In genomic region chr3:196317399-196317701, GRCh38 we compare ENCODE assay signal across 8 cellular contexts. TPM values are rescaled to one million over a fixed set of nuclear protein-coding genes. Genes with fewer than 3 reads are reported as not detected.
DNase-seq lines count a peak whose midpoint lies in the region; ATAC-seq and TF ChIP-seq lines count a peak whose summit lies in the region.
"Not testable (repeated sequence)": the region's sequence is repeated elsewhere in the genome, so short reads cannot be mapped to it uniquely, and the experiment has no call there.

No MANE protein-coding gene starts in this region.

- peak overlapping the region; percentile 83 for H3K4me3 ChIP-seq in CD8-positive, alpha-beta memory T cell (ENCODE audit: low read length)
- H3K4me3 ChIP-seq in parathyroid adenoma (ENCODE audit: low read depth, low read length) (peak overlapping the region; percentile 92), thymus (ENCODE audit: low read length) (peak overlapping the region; percentile 71)

- H3K4me1 ChIP-seq in CD8-positive, alpha-beta memory T cell (ENCODE audit: insufficient read depth, low read length); parathyroid adenoma; thymus (ENCODE audit: control insufficient read depth, insufficient read depth, low read length): not testable (repeated sequence)

- not testable (repeated sequence) for H3K27me3 Mint-ChIP-seq in CD8-positive, alpha-beta memory T cell; activated naive CD8-positive, alpha-beta T cell treated with anti-CD3 and anti-CD28 coated beads, Interleukin-2, amount 50 U/mL, for 24 hours

- CTCF ChIA-PET in CD8-positive, alpha-beta memory T cell (lab: Charles Lee) = interaction anchor here (0.7 to 1.5 kb wide), 2 partner anchors 41 to 44 kb away, joined by 3 read pairs; no protein-coding TSS in a partner anchor

- H3K4me1 Mint-ChIP-seq in CD8-positive, alpha-beta memory T cell = peaks cover 1 to 16% (median 12%) of the 10 kb centered on the region in 3 donors
- H3K4me1 Mint-ChIP-seq in activated naive CD8-positive, alpha-beta T cell treated with anti-CD3 and anti-CD28 coated beads, Interleukin-2, amount 50 U/mL, for 24 hours = peaks cover 13% of the 10 kb centered on the region

- H3K36me3 Mint-ChIP-seq in CD8-positive, alpha-beta memory T cell; activated naive CD8-positive, alpha-beta T cell treated with anti-CD3 and anti-CD28 coated beads, Interleukin-2, amount 50 U/mL, for 24 hours (ENCODE audit: low read depth): not testable (repeated sequence)

- not testable (repeated sequence) for H3K27me3 ChIP-seq in CD8-positive, alpha-beta memory T cell (ENCODE audit: insufficient read depth, low read length, poor library complexity, severe bottlenecking); layer of hippocampus (ENCODE audit: control insufficient read depth, insufficient read depth, low read length); parathyroid adenoma (ENCODE audit: control insufficient read depth, insufficient read depth, low read length); thymus (ENCODE audit: control insufficient read depth, insufficient read depth)

- peak overlapping the region; percentile 88 to 98 (median 95) for H3K27ac Mint-ChIP-seq in CD8-positive, alpha-beta memory T cell
- peak overlapping the region; percentile 92 for H3K27ac Mint-ChIP-seq in activated naive CD8-positive, alpha-beta T cell treated with anti-CD3 and anti-CD28 coated beads, Interleukin-2, amount 50 U/mL, for 24 hours

- H3K27ac ChIP-seq in CD8-positive, alpha-beta memory T cell (ENCODE audit: low read depth, low read length) = peak overlapping the region; percentile 88
- H3K27ac ChIP-seq in epithelial cell of prostate = peak overlapping the region; percentile 83
- H3K27ac ChIP-seq in layer of hippocampus (ENCODE audit: low read depth, low read length) = peak overlapping the region; percentile 91
- peak overlapping the region; percentile 93 for H3K27ac ChIP-seq in parathyroid adenoma
- H3K27ac ChIP-seq in thymus (ENCODE audit: low read depth) = peak overlapping the region; percentile 90

- H3K4me2 ChIP-seq in parathyroid adenoma (ENCODE audit: low read length) = peak overlapping the region; percentile 74

- ATAC-seq in HG03159 (IDR thresholded peaks at IDR 0.05; ENCODE audit: unreplicated experiment) = peak; percentile 46
- ATAC-seq in activated naive CD8-positive, alpha-beta T cell treated with anti-CD3 and anti-CD28 coated beads, Interleukin-2, amount 50 U/mL, for 24 hours = not testable (repeated sequence)

- peak overlapping the region; percentile 100 for H2AFZ ChIP-seq in parathyroid adenoma

- peak overlapping the region; percentile 90 to 97 (median 95) for H3K4me3 Mint-ChIP-seq in CD8-positive, alpha-beta memory T cell
- peak overlapping the region; percentile 89 for H3K4me3 Mint-ChIP-seq in activated naive CD8-positive, alpha-beta T cell treated with anti-CD3 and anti-CD28 coated beads, Interleukin-2, amount 50 U/mL, for 24 hours

- H3K9ac ChIP-seq in parathyroid adenoma = peak overlapping the region; percentile 80

- DNase-seq in CD8-positive, alpha-beta memory T cell; activated naive CD8-positive, alpha-beta T cell treated with anti-CD3 and anti-CD28 coated beads, Interleukin-2, amount 50 U/mL, for 24 hours; epithelial cell of prostate (ENCODE audit: low read depth, low spot score): not testable (repeated sequence)
- peak; percentile 74 for DNase-seq in SK-N-DZ (ENCODE audit: low spot score)

- H3K79me2 ChIP-seq in parathyroid adenoma = not testable (repeated sequence)

- WGBS in thymus = under 1% methylated on average over 14 of the region's 14 CpGs

- TF ChIP-seq CTCF in parathyroid adenoma (IDR thresholded peaks at IDR 0.05) = not testable (repeated sequence)

- not testable (repeated sequence) for H3K36me3 ChIP-seq in CD8-positive, alpha-beta memory T cell (ENCODE audit: insufficient read depth, low read length); parathyroid adenoma (ENCODE audit: control insufficient read depth, insufficient read depth, low read length); thymus (ENCODE audit: control insufficient read depth, insufficient read depth)

- H3K9me3 Mint-ChIP-seq in CD8-positive, alpha-beta memory T cell; activated naive CD8-positive, alpha-beta T cell treated with anti-CD3 and anti-CD28 coated beads, Interleukin-2, amount 50 U/mL, for 24 hours: not testable (repeated sequence)

- POLR2A ChIA-PET in CD8-positive, alpha-beta memory T cell (lab: Charles Lee) = interaction anchor here (0.6 to 1.3 kb wide), 4 partner anchors 36 to 187 kb away, joined by 3 to 4 read pairs (median 4); partner anchors contain the start of gene UBXN7

- H3K9me3 ChIP-seq in CD8-positive, alpha-beta memory T cell (ENCODE audit: low read length); parathyroid adenoma (ENCODE audit: control insufficient read depth, low read length); thymus (ENCODE audit: control insufficient read depth): not testable (repeated sequence)

RNA-seq across cellular contexts. Expression of gene DYNLT2B, which starts 0.7 kb away (rescaled TPM):
- 10 to 100 TPM in 1 of 2 experiments, 1 to 10 TPM in 1; 8.6 to 10.7 TPM for total RNA-seq in CD8-positive, alpha-beta memory T cell
- polyA plus RNA-seq in CD8-positive, alpha-beta memory T cell = 10.9 TPM
- 66.5 and 77.3 TPM in 2 replicates for polyA plus RNA-seq in SK-N-DZ (2014; cell fraction: cytosol; rRNA removed)
- polyA plus RNA-seq in SK-N-DZ (2014; cell fraction: nucleus; rRNA removed) = 28.9 and 48.1 TPM in 2 replicates
- polyA plus RNA-seq in thymus = 41.0 TPM

RNA-seq across cellular contexts. Expression of gene TM4SF19, which starts 20.8 kb away (rescaled TPM):
- total RNA-seq in CD8-positive, alpha-beta memory T cell = under 1 TPM; 0.35 to 0.62 TPM
- 1.2 TPM for polyA plus RNA-seq in CD8-positive, alpha-beta memory T cell
- not detected in 2 replicates for polyA plus RNA-seq in SK-N-DZ (2014; cell fraction: cytosol; rRNA removed)
- not detected in 2 replicates for polyA plus RNA-seq in SK-N-DZ (2014; cell fraction: nucleus; rRNA removed)
- polyA plus RNA-seq in thymus = 0.46 TPM

RNA-seq across cellular contexts. Expression of gene PCYT1A, which starts 29.8 kb away (rescaled TPM):
- 10 to 100 TPM; 60.1 to 61.0 TPM for total RNA-seq in CD8-positive, alpha-beta memory T cell
- polyA plus RNA-seq in CD8-positive, alpha-beta memory T cell = 20.0 TPM
- polyA plus RNA-seq in SK-N-DZ (2014; cell fraction: cytosol; rRNA removed) = 29.6 and 33.9 TPM in 2 replicates
- 34.6 and 45.0 TPM in 2 replicates for polyA plus RNA-seq in SK-N-DZ (2014; cell fraction: nucleus; rRNA removed)
- polyA plus RNA-seq in thymus = 18.9 TPM
